In the genomic region with DNA sequence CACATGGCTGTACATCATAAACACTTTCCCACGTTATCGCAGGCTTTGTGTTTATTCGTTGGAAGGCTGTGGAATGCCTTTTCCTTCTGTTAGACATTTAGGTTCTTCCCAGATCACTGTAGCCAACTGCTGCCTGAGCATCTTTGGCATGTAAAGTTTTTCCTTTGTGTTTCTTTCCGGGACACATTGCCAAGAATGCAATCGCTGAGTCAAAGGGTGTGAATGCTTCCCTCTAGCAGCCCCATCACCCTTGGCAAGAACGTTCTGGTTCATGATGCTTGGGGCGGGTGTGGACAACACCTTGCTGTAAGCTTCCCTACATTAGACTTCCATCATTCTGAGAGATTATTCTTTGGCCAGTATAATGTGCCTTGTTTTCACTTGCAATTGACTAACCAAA, we compare ENCODE assay signal across 2 cellular contexts.
TF ChIP-seq lines count a peak whose summit lies in the region.

No MANE protein-coding gene starts in this region.

TF ChIP-seq in H1, 55 proteins besides CTCF, POLR2A, EP300 and RAD21 (continued from another document):
- TF ChIP-seq, protein P1, sequence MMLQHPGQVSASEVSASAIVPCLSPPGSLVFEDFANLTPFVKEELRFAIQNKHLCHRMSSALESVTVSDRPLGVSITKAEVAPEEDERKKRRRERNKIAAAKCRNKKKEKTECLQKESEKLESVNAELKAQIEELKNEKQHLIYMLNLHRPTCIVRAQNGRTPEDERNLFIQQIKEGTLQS (IDR thresholded peaks at IDR 0.05; ENCODE audit: insufficient read depth, low read depth, low read length) = no peak

TF ChIP-seq in WTC11, 78 proteins besides CTCF, POLR2A, EP300 and RAD21 (continued from another document):
- no peak for TF ChIP-seq ESRRA (CRISPR knock-in tag; IDR thresholded peaks at IDR 0.05; ENCODE audit: borderline replicate concordance)
- TF ChIP-seq, protein P2, sequence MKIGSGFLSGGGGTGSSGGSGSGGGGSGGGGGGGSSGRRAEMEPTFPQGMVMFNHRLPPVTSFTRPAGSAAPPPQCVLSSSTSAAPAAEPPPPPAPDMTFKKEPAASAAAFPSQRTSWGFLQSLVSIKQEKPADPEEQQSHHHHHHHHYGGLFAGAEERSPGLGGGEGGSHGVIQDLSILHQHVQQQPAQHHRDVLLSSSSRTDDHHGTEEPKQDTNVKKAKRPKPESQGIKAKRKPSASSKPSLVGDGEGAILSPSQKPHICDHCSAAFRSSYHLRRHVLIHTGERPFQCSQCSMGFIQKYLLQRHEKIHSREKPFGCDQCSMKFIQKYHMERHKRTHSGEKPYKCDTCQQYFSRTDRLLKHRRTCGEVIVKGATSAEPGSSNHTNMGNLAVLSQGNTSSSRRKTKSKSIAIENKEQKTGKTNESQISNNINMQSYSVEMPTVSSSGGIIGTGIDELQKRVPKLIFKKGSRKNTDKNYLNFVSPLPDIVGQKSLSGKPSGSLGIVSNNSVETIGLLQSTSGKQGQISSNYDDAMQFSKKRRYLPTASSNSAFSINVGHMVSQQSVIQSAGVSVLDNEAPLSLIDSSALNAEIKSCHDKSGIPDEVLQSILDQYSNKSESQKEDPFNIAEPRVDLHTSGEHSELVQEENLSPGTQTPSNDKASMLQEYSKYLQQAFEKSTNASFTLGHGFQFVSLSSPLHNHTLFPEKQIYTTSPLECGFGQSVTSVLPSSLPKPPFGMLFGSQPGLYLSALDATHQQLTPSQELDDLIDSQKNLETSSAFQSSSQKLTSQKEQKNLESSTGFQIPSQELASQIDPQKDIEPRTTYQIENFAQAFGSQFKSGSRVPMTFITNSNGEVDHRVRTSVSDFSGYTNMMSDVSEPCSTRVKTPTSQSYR (CRISPR knock-in tag; IDR thresholded peaks at IDR 0.05) = no peak
- TF ChIP-seq ZNF138 (CRISPR knock-in tag; conservative IDR thresholded peaks at IDR 0.05) = no peak
- TF ChIP-seq, protein P3, sequence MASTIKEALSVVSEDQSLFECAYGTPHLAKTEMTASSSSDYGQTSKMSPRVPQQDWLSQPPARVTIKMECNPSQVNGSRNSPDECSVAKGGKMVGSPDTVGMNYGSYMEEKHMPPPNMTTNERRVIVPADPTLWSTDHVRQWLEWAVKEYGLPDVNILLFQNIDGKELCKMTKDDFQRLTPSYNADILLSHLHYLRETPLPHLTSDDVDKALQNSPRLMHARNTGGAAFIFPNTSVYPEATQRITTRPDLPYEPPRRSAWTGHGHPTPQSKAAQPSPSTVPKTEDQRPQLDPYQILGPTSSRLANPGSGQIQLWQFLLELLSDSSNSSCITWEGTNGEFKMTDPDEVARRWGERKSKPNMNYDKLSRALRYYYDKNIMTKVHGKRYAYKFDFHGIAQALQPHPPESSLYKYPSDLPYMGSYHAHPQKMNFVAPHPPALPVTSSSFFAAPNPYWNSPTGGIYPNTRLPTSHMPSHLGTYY (CRISPR knock-in tag; IDR thresholded peaks at IDR 0.05) = no peak
- TF ChIP-seq, protein P4, sequence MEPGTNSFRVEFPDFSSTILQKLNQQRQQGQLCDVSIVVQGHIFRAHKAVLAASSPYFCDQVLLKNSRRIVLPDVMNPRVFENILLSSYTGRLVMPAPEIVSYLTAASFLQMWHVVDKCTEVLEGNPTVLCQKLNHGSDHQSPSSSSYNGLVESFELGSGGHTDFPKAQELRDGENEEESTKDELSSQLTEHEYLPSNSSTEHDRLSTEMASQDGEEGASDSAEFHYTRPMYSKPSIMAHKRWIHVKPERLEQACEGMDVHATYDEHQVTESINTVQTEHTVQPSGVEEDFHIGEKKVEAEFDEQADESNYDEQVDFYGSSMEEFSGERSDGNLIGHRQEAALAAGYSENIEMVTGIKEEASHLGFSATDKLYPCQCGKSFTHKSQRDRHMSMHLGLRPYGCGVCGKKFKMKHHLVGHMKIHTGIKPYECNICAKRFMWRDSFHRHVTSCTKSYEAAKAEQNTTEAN (CRISPR knock-in tag; IDR thresholded peaks at IDR 0.05) = no peak
